In genomic region chr1:16189921-16190499, GRCh38 we compare ENCODE assay signal across 17 cellular contexts. TPM values are rescaled to one million over a fixed set of nuclear protein-coding genes. Genes with fewer than 3 reads are reported as not detected.
A peak's percentile ranks its signal among the peaks of the same experiment; 100 is the strongest.
DNase-seq lines count a peak whose midpoint lies in the region; ATAC-seq, FAIRE-seq and TF ChIP-seq lines count a peak whose summit lies in the region.
"Had no signal": no experiment of that assay in that cellular context is flagged by ENCODE, and none has a peak within 500 bp of the region (broad histone marks: within the 10 kb centered on the region; RNA-seq: fewer than 3 reads in every experiment).

No MANE protein-coding gene starts in this region.

- DNase-seq in A549 (ENCODE audit: low read depth in 1 of 2, low spot score in 1 of 2) (no peak), NCI-H1092 treated with DMSO at 0.1 percent for 48 hours (lab: John Stamatoyannopoulos, UW) (peak; percentile 90), SHP77 treated with DMSO at 0.1 percent for 48 hours (lab: John Stamatoyannopoulos, UW) (no peak)
- DNase-seq: activated CD4-positive, CD25-positive, alpha-beta regulatory T cell treated with anti-CD3 and anti-CD28 coated beads, Interleukin-2, amount 50 U/mL, for 72 hours; effector memory CD4-positive, alpha-beta T cell; heart right ventricle; lower lobe of right lung; NCI-H1694; T-cell had no signal

- H3K27ac ChIP-seq in A549 (peak overlapping the region; percentile 93 to 95), liver (ENCODE audit: low read depth in 1 of 2, low read length in 2 of 2) (no peak overlapping the region)
- H3K27ac ChIP-seq: heart right ventricle, lower lobe of right lung, neutrophil had no signal

- peaks cover 31% of the 10 kb centered on the region for H3K4me1 Mint-ChIP-seq in brain

- H3K9ac ChIP-seq in liver (ENCODE audit: low read depth in 1 of 2, low read length in 2 of 2) = no peak overlapping the region

- H3K27me3 Mint-ChIP-seq in brain = peaks cover 16% of the 10 kb centered on the region

- peak overlapping the region; percentile 81 for H3K4me2 ChIP-seq in A549

- H3K36me3 ChIP-seq in liver (ENCODE audit: control insufficient read depth in 4 of 4, insufficient read depth in 3 of 4, low read depth in 1 of 4, low read length in 3 of 4) = peaks cover 0 to 2% (median 0%) of the 10 kb centered on the region in 4 donors
- H3K36me3 ChIP-seq: heart right ventricle, lower lobe of right lung, neutrophil had no signal

- TF ChIP-seq RAD21 in A549 (conservative IDR thresholded peaks at IDR 0.05 in 1 of 2, IDR thresholded peaks at IDR 0.05 in 1 of 2) = no peak
- TF ChIP-seq RAD21 in liver (IDR thresholded peaks at IDR 0.05) = no peak

- peak overlapping the region in 2 of 5 experiments; percentile 32 to 55 for H3K4me3 Mint-ChIP-seq in brain
- H3K4me3 Mint-ChIP-seq: T-cell had no signal

- H3K4me3 ChIP-seq in A549 (no peak overlapping the region), liver (ENCODE audit: low read depth in 1 of 3, low read length in 3 of 3) (no peak overlapping the region)
- H3K4me3 ChIP-seq: heart right ventricle, lower lobe of right lung had no signal

- H3K27ac Mint-ChIP-seq in brain = peak overlapping the region; percentile 61 to 87 (median 62)
- H3K27ac Mint-ChIP-seq: T-cell had no signal

- H3K9me3 ChIP-seq in A549 = no peaks in the 10 kb centered on the region
- no peaks in the 10 kb centered on the region for H3K9me3 ChIP-seq in liver (ENCODE audit: control insufficient read depth in 4 of 4, low read length in 3 of 4)
- H3K9me3 ChIP-seq: heart right ventricle, lower lobe of right lung, neutrophil had no signal

- peaks cover 0 to 8% (median 0%) of the 10 kb centered on the region in 5 experiments for H3K9me3 Mint-ChIP-seq in brain
- H3K9me3 Mint-ChIP-seq: T-cell had no signal

- ATAC-seq in A549 (no peak), HG03135 (IDR thresholded peaks at IDR 0.05; ENCODE audit: unreplicated experiment) (no peak), HG03097 (IDR thresholded peaks at IDR 0.05; ENCODE audit: low FRiP score, unreplicated experiment) (no peak), HG03108 (IDR thresholded peaks at IDR 0.05; ENCODE audit: unreplicated experiment) (no peak)
- ATAC-seq: heart right ventricle, lower lobe of right lung, T-cell had no signal

- CTCF ChIA-PET in A549 (lab: Yijun Ruan, JAX) = interaction anchor here (1.0 to 14.7 kb wide), 13 partner anchors 10 to 116 kb away, joined by 3 to 318 read pairs (median 5); partner anchors contain the start of genes CPLANE2, EPHA2 and FAM131C

- 63% methylated on average over 5 of the region's 6 CpGs for WGBS in A549 (ENCODE audit: missing lambda C conversion rate)
- 29% methylated on average over 6 of the region's 6 CpGs for WGBS in liver

- no peaks in the 10 kb centered on the region for H3K27me3 ChIP-seq in liver (ENCODE audit: control insufficient read depth in 4 of 4, insufficient read depth in 4 of 4, low read length in 3 of 4)
- H3K27me3 ChIP-seq: heart right ventricle had no signal

- H3K36me3 Mint-ChIP-seq in brain = no peaks in the 10 kb centered on the region
- H3K36me3 Mint-ChIP-seq: T-cell had no signal

- POLR2A ChIA-PET in A549 (lab: Yijun Ruan, JAX) = no interaction called here

- TF ChIP-seq CTCF in A549 (IDR thresholded peaks at IDR 0.05) (no peak), brain (conservative IDR thresholded peaks at IDR 0.05) (no peak), liver (IDR thresholded peaks at IDR 0.05; ENCODE audit: low read depth, low read length, missing input control) (no peak)

- no peak for TF ChIP-seq POLR2A in A549 (IDR thresholded peaks at IDR 0.05; ENCODE audit: low read length)

- peaks cover 49% of the 10 kb centered on the region for H3K4me1 ChIP-seq in A549
- H3K4me1 ChIP-seq in liver (ENCODE audit: control insufficient read depth in 4 of 4, insufficient read depth in 4 of 4, low read length in 3 of 4) = peaks cover 5 to 36% (median 24%) of the 10 kb centered on the region in 4 donors

- FAIRE-seq in A549 (lab: Jason Lieb, UNC) = no peak
- FAIRE-seq: H54, urothelium cell line had no signal

- no peak for TF ChIP-seq EP300 in A549 (IDR thresholded peaks at IDR 0.05)

TF ChIP-seq in A549, 52 proteins besides CTCF, POLR2A, EP300 and RAD21:
- TF ChIP-seq RARB (CRISPR knock-in tag; IDR thresholded peaks at IDR 0.05) (no peak), ZFP36 (IDR thresholded peaks at IDR 0.05; ENCODE audit: borderline replicate concordance, partially characterized antibody) (peak; percentile 92)
TF ChIP-seq in A549: peak in this region for 1.

TF ChIP-seq in liver, 16 proteins besides CTCF, POLR2A, EP300 and RAD21:
- TF ChIP-seq EGR1 (IDR thresholded peaks at IDR 0.05; ENCODE audit: low read depth in 2 of 2) = no peak
- TF ChIP-seq TAF1 (conservative IDR thresholded peaks at IDR 0.05) = no peak
- TF ChIP-seq ZBTB33 (IDR thresholded peaks at IDR 0.05) = no peak
- TF ChIP-seq REST (IDR thresholded peaks at IDR 0.05) = no peak
- no peak for TF ChIP-seq FOXA2 (IDR thresholded peaks at IDR 0.05)
- peak; percentile 10 for TF ChIP-seq YY1 (IDR thresholded peaks at IDR 0.05)
- no peak for TF ChIP-seq FOXA1 (IDR thresholded peaks at IDR 0.05)
- TF ChIP-seq RXRA (IDR thresholded peaks at IDR 0.05) = peak in 1 of 2 donors; percentile 49
- peak; percentile 53 to 62 for TF ChIP-seq HNF4A (conservative IDR thresholded peaks at IDR 0.05)

RNA-seq across cellular contexts. Expression of gene ARHGEF19, which starts 22.4 kb away (rescaled TPM):
- 6.1 and 6.7 TPM in 2 replicates for polyA plus RNA-seq in A549 (2011; rRNA removed)
- 9.2 and 11.2 TPM in 2 replicates for polyA plus RNA-seq in A549 (2012; cell fraction: cytosol; rRNA removed)
- polyA plus RNA-seq in A549 (2012; cell fraction: nucleus; rRNA removed) = 25.8 and 26.3 TPM in 2 replicates
- polyA plus RNA-seq in A549 (2017; fragmentation: RNase III; extraction: RNeasy Plus Mini Kit Qiagen cat#74134 plus additional on column Dnase treatment) = 7.6 to 9.5 TPM (median 9.2 TPM) in 3 replicates
- 3.2 and 4.2 TPM in 2 replicates for polyA minus RNA-seq in A549 (2011; rRNA and poly(A)+ RNA removed)
- polyA plus RNA-seq in brain (ENCODE audit: insufficient read depth, low read depth, low replicate concordance) = 33.6 TPM
- 1 to 10 TPM in 1 of 2 donors, under 1 TPM in 1; 0.79 to 3.0 TPM for total RNA-seq in liver
- 1 to 10 TPM; 1.9 to 3.2 TPM for polyA plus RNA-seq in liver

RNA-seq across cellular contexts. Expression of gene EPHA2, which starts 34.1 kb away (rescaled TPM):
- polyA plus RNA-seq in A549 (2011; rRNA removed) (55.0 and 59.3 TPM in 2 replicates), A549 (2017; fragmentation: RNase III; extraction: RNeasy Plus Mini Kit Qiagen cat#74134 plus additional on column Dnase treatment) (87.1 to 93.8 TPM (median 93.2 TPM) in 3 replicates), brain (ENCODE audit: insufficient read depth, low read depth, low replicate concordance) (2.6 TPM), liver (1 to 10 TPM; 2.9 to 7.9 TPM)
- polyA plus RNA-seq in A549 (2012; cell fraction: cytosol; rRNA removed) = 112 and 122 TPM in 2 replicates
- polyA plus RNA-seq in A549 (2012; cell fraction: nucleus; rRNA removed) = 317 and 462 TPM in 2 replicates
- polyA minus RNA-seq in A549 (2011; rRNA and poly(A)+ RNA removed) = 99.4 and 100.0 TPM in 2 replicates
- 10 to 100 TPM in 1 of 2 donors, 1 to 10 TPM in 1; 5.8 to 11.1 TPM for total RNA-seq in liver

RNA-seq across cellular contexts. Expression of gene CPLANE2, which starts 47.0 kb away (rescaled TPM):
- polyA plus RNA-seq in A549 (2011; rRNA removed) (2.4 and 3.6 TPM in 2 replicates), A549 (2017; fragmentation: RNase III; extraction: RNeasy Plus Mini Kit Qiagen cat#74134 plus additional on column Dnase treatment) (2.6 to 3.7 TPM (median 2.8 TPM) in 3 replicates), brain (ENCODE audit: insufficient read depth, low read depth, low replicate concordance) (17.4 TPM), liver (1 to 10 TPM in 1 of 2 donors, under 1 TPM in 1; 0.96 to 2.4 TPM)
- polyA plus RNA-seq in A549 (2012; cell fraction: cytosol; rRNA removed) = 3.5 and 5.1 TPM in 2 replicates
- polyA plus RNA-seq in A549 (2012; cell fraction: nucleus; rRNA removed) = 5.7 and 6.7 TPM in 2 replicates
- polyA minus RNA-seq in A549 (2011; rRNA and poly(A)+ RNA removed) = 5.3 and 14.1 TPM in 2 replicates
- total RNA-seq in liver = 1 to 10 TPM; 2.5 to 2.7 TPM

Comparison
In these comparisons a context has a peak if more than half of its experiments do, and no peak if none do; other contexts are left out.
1. H3K27ac ChIP-seq: peak in A549 (2 of 2); none in liver (0 of 2).
2. RNA of gene EPHA2, which starts 34.1 kb away (polyA plus RNA-seq): 55.0 to 462 TPM in A549; 2.9 to 7.9 TPM in liver and 2.6 TPM in brain (single experiment); every median in the first group is over 4 times any median in the second.